In genomic region chr3:31980530-31981205, GRCh38 we compare ENCODE assay signal across 8 cellular contexts. TPM values are rescaled to one million over a fixed set of nuclear protein-coding genes. Genes with fewer than 3 reads are reported as not detected.
A peak's percentile ranks its signal among the peaks of the same experiment; 100 is the strongest.
DNase-seq lines count a peak whose midpoint lies in the region; ATAC-seq lines count a peak whose summit lies in the region.

No MANE protein-coding gene starts in this region.

- peaks cover 4 to 21% (median 10%) of the 10 kb centered on the region in 4 donors for H3K4me1 Mint-ChIP-seq in CD4-positive, CD25-positive, alpha-beta regulatory T cell
- peaks cover 28% of the 10 kb centered on the region for H3K4me1 Mint-ChIP-seq in activated CD4-positive, alpha-beta T cell treated with anti-CD3 and anti-CD28 coated beads, Interleukin-2, amount 10 ng/mL, durations not matched to agents 24 days and 14 days
- peaks cover 31% of the 10 kb centered on the region for H3K4me1 Mint-ChIP-seq in stimulated activated naive CD8-positive, alpha-beta T cell treated with anti-CD3 and anti-CD28 coated beads, Interleukin-15, amount 100 ng/mL, for 72 hours

- no peaks in the 10 kb centered on the region for H3K36me3 Mint-ChIP-seq in CD4-positive, CD25-positive, alpha-beta regulatory T cell
- peaks cover 12% of the 10 kb centered on the region for H3K36me3 Mint-ChIP-seq in activated CD4-positive, alpha-beta T cell treated with anti-CD3 and anti-CD28 coated beads, Interleukin-2, amount 10 ng/mL, durations not matched to agents 24 days and 14 days (ENCODE audit: low read depth)

- H2AK5ac ChIP-seq in mesendoderm (ENCODE audit: low read length) = no peak overlapping the region

- peak; percentile 50 to 61 for ATAC-seq in CD4-positive, CD25-positive, alpha-beta regulatory T cell (ENCODE audit: low read depth in 2 of 2)
- peak; percentile 42 for ATAC-seq in GM21619 (IDR thresholded peaks at IDR 0.05; ENCODE audit: unreplicated experiment)
- peak; percentile 79 for ATAC-seq in stimulated activated naive CD8-positive, alpha-beta T cell treated with anti-CD3 and anti-CD28 coated beads, Interleukin-15, amount 100 ng/mL, for 72 hours

- peak; percentile 2 to 51 (median 10) for DNase-seq in CD4-positive, CD25-positive, alpha-beta regulatory T cell
- DNase-seq in NCI-H146 (lab: John Stamatoyannopoulos, UW) = peak; percentile 85
- DNase-seq in activated CD4-positive, alpha-beta T cell treated with anti-CD3 and anti-CD28 coated beads, Interleukin-2, amount 10 ng/mL, durations not matched to agents 24 days and 14 days = peak; percentile 84
- no peak for DNase-seq in effector memory CD4-positive, alpha-beta T cell
- peak; percentile 86 for DNase-seq in mesendoderm
- DNase-seq in stimulated activated naive CD8-positive, alpha-beta T cell treated with anti-CD3 and anti-CD28 coated beads, Interleukin-15, amount 100 ng/mL, for 72 hours = peak; percentile 44 to 53
- no peak for DNase-seq in COLO829 (ENCODE audit: low spot score)

- H3K18ac ChIP-seq in mesendoderm (ENCODE audit: low read length) = peak overlapping the region; percentile 65

- WGBS in mesendoderm (ENCODE audit: extremely low coverage, insufficient coverage, low lambda C conversion rate) = no CpG with 5 or more reads among the region's 66 CpGs

- peaks cover 22% of the 10 kb centered on the region for H3K4me1 ChIP-seq in CD4-positive, CD25-positive, alpha-beta regulatory T cell (ENCODE audit: control insufficient read depth, insufficient read depth, low read length, poor library complexity, severe bottlenecking)
- H3K4me1 ChIP-seq in effector memory CD4-positive, alpha-beta T cell (ENCODE audit: control insufficient read depth, insufficient read depth, low read length, poor library complexity, severe bottlenecking) = peaks cover 6% of the 10 kb centered on the region
- peaks cover 2% of the 10 kb centered on the region for H3K4me1 ChIP-seq in mesendoderm (ENCODE audit: control insufficient read depth, low read depth, low read length)

- H3K9me3 Mint-ChIP-seq in CD4-positive, CD25-positive, alpha-beta regulatory T cell = peaks cover 0 to 3% (median 0%) of the 10 kb centered on the region in 7 donors
- H3K9me3 Mint-ChIP-seq in activated CD4-positive, alpha-beta T cell treated with anti-CD3 and anti-CD28 coated beads, Interleukin-2, amount 10 ng/mL, durations not matched to agents 24 days and 14 days = peaks cover 7% of the 10 kb centered on the region
- peaks cover 0 to 3% of the 10 kb centered on the region in 2 donors for H3K9me3 Mint-ChIP-seq in stimulated activated naive CD8-positive, alpha-beta T cell treated with anti-CD3 and anti-CD28 coated beads, Interleukin-15, amount 100 ng/mL, for 72 hours

- H3K4ac ChIP-seq in mesendoderm (ENCODE audit: low read depth, low read length) = no peak overlapping the region

- H3K27ac Mint-ChIP-seq in CD4-positive, CD25-positive, alpha-beta regulatory T cell = peak overlapping the region in 1 of 3 donors; percentile 49
- peak overlapping the region; percentile 68 for H3K27ac Mint-ChIP-seq in activated CD4-positive, alpha-beta T cell treated with anti-CD3 and anti-CD28 coated beads, Interleukin-2, amount 10 ng/mL, durations not matched to agents 24 days and 14 days
- no peak overlapping the region for H3K27ac Mint-ChIP-seq in stimulated activated naive CD8-positive, alpha-beta T cell treated with anti-CD3 and anti-CD28 coated beads, Interleukin-15, amount 100 ng/mL, for 72 hours

- peaks cover 20% of the 10 kb centered on the region for H3K79me2 ChIP-seq in mesendoderm (ENCODE audit: control insufficient read depth, insufficient read depth, low read length)

- no peak overlapping the region for H3K4me3 ChIP-seq in CD4-positive, CD25-positive, alpha-beta regulatory T cell (ENCODE audit: low read depth, low read length)
- H3K4me3 ChIP-seq in effector memory CD4-positive, alpha-beta T cell (ENCODE audit: insufficient read depth, low read depth, low read length, poor library complexity, severe bottlenecking) = peak overlapping the region; percentile 69
- peak overlapping the region; percentile 85 for H3K4me3 ChIP-seq in mesendoderm (ENCODE audit: low read length)

- H3K36me3 ChIP-seq in CD4-positive, CD25-positive, alpha-beta regulatory T cell (ENCODE audit: control insufficient read depth, insufficient read depth, low read length) = no peaks in the 10 kb centered on the region
- H3K36me3 ChIP-seq in effector memory CD4-positive, alpha-beta T cell (ENCODE audit: control insufficient read depth, insufficient read depth, low read length) = no peaks in the 10 kb centered on the region
- no peaks in the 10 kb centered on the region for H3K36me3 ChIP-seq in mesendoderm (ENCODE audit: control insufficient read depth, insufficient read depth, low read length)

- H3K79me1 ChIP-seq in mesendoderm (ENCODE audit: low read length) = peaks cover 3% of the 10 kb centered on the region

- H2BK15ac ChIP-seq in mesendoderm (replicated peaks; ENCODE audit: low read depth) = no peak overlapping the region

- peaks cover 33% of the 10 kb centered on the region for H3K27me3 Mint-ChIP-seq in CD4-positive, CD25-positive, alpha-beta regulatory T cell
- H3K27me3 Mint-ChIP-seq in activated CD4-positive, alpha-beta T cell treated with anti-CD3 and anti-CD28 coated beads, Interleukin-2, amount 10 ng/mL, durations not matched to agents 24 days and 14 days = peaks cover 19% of the 10 kb centered on the region
- peaks cover 75% of the 10 kb centered on the region for H3K27me3 Mint-ChIP-seq in stimulated activated naive CD8-positive, alpha-beta T cell treated with anti-CD3 and anti-CD28 coated beads, Interleukin-15, amount 100 ng/mL, for 72 hours

- peak overlapping the region; percentile 60 to 83 (median 72) for H3K4me3 Mint-ChIP-seq in CD4-positive, CD25-positive, alpha-beta regulatory T cell
- peak overlapping the region; percentile 88 for H3K4me3 Mint-ChIP-seq in activated CD4-positive, alpha-beta T cell treated with anti-CD3 and anti-CD28 coated beads, Interleukin-2, amount 10 ng/mL, durations not matched to agents 24 days and 14 days
- peak overlapping the region; percentile 69 to 89 for H3K4me3 Mint-ChIP-seq in stimulated activated naive CD8-positive, alpha-beta T cell treated with anti-CD3 and anti-CD28 coated beads, Interleukin-15, amount 100 ng/mL, for 72 hours

- H4K5ac ChIP-seq in mesendoderm (ENCODE audit: low read length) = no peak overlapping the region

- peaks cover 39% of the 10 kb centered on the region for H3K27me3 ChIP-seq in CD4-positive, CD25-positive, alpha-beta regulatory T cell (ENCODE audit: control insufficient read depth, insufficient read depth, low read length)
- H3K27me3 ChIP-seq in effector memory CD4-positive, alpha-beta T cell (replicated peaks; ENCODE audit: control insufficient read depth, insufficient read depth, low read length, poor library complexity, severe bottlenecking) = peaks cover 19% of the 10 kb centered on the region
- no peaks in the 10 kb centered on the region for H3K27me3 ChIP-seq in mesendoderm (ENCODE audit: insufficient read depth, low read length, poor library complexity)

- peak overlapping the region; percentile 8 for H2BK120ac ChIP-seq in mesendoderm (ENCODE audit: low read depth, low read length)

- H4K8ac ChIP-seq in mesendoderm (ENCODE audit: low read depth, low read length) = no peak overlapping the region

- H3K4me2 ChIP-seq in mesendoderm (ENCODE audit: low read length) = peak overlapping the region; percentile 96

- peak overlapping the region; percentile 88 for H3K9ac ChIP-seq in mesendoderm (ENCODE audit: low read length)

- no peak overlapping the region for H2BK5ac ChIP-seq in mesendoderm (ENCODE audit: low read length)

- no peak overlapping the region for H3K27ac ChIP-seq in CD4-positive, CD25-positive, alpha-beta regulatory T cell (ENCODE audit: insufficient read depth, low read length, poor library complexity, severe bottlenecking)
- H3K27ac ChIP-seq in effector memory CD4-positive, alpha-beta T cell (ENCODE audit: insufficient read depth, low read length, poor library complexity, severe bottlenecking) = no peak overlapping the region
- peak overlapping the region; percentile 77 for H3K27ac ChIP-seq in mesendoderm (ENCODE audit: low read depth, low read length)

- intact Hi-C loops in activated CD4-positive, alpha-beta T cell treated with anti-CD3 and anti-CD28 coated beads, Interleukin-2, amount 10 ng/mL, durations not matched to agents 24 days and 14 days (cut with micrococcal nuclease) = loop anchor here (2.0 kb wide), 1 partner anchor 126 kb away; the partner anchor contains the start of gene GPD1L

- H3K23ac ChIP-seq in mesendoderm (ENCODE audit: low read length) = peak overlapping the region; percentile 29

- H3K9me3 ChIP-seq in CD4-positive, CD25-positive, alpha-beta regulatory T cell (ENCODE audit: control insufficient read depth in 2 of 2, low read length in 2 of 2) = no peaks in the 10 kb centered on the region
- H3K9me3 ChIP-seq in effector memory CD4-positive, alpha-beta T cell (ENCODE audit: control insufficient read depth, low read length) = no peaks in the 10 kb centered on the region

- H3K56ac ChIP-seq in mesendoderm (ENCODE audit: low read length) = peak overlapping the region; percentile 93

RNA-seq across cellular contexts. Expression of gene OSBPL10, which starts 0.4 kb away (rescaled TPM):
- 1.8 TPM for total RNA-seq in CD4-positive, CD25-positive, alpha-beta regulatory T cell
- polyA plus RNA-seq in CD4-positive, CD25-positive, alpha-beta regulatory T cell = under 1 TPM in 2 of 4 donors, not detected in 2; 0.14 to 0.21 TPM
- 14.5 and 14.9 TPM in 2 replicates for total RNA-seq in activated CD4-positive, alpha-beta T cell treated with anti-CD3 and anti-CD28 coated beads, Interleukin-2, amount 10 ng/mL, durations not matched to agents 24 days and 14 days
- polyA plus RNA-seq in mesendoderm (2013, experiment 1 of 2) = 13.0 TPM
- polyA plus RNA-seq in mesendoderm (2013, experiment 2 of 2) = 13.2 TPM

RNA-seq across cellular contexts. Expression of gene ZNF860, which starts 0.9 kb away (rescaled TPM):
- not detected for total RNA-seq in CD4-positive, CD25-positive, alpha-beta regulatory T cell
- polyA plus RNA-seq in CD4-positive, CD25-positive, alpha-beta regulatory T cell = not detected
- 0.19 and 0.33 TPM in 2 replicates for total RNA-seq in activated CD4-positive, alpha-beta T cell treated with anti-CD3 and anti-CD28 coated beads, Interleukin-2, amount 10 ng/mL, durations not matched to agents 24 days and 14 days
- polyA plus RNA-seq in mesendoderm (2013, experiment 1 of 2) = 2.4 TPM
- polyA plus RNA-seq in mesendoderm (2013, experiment 2 of 2) = 2.3 TPM

Comparison
In these comparisons a context has a peak if more than half of its experiments do, and no peak if none do; other contexts are left out.
1. DNase-seq: peak in CD4-positive, CD25-positive, alpha-beta regulatory T cell (3 of 3), NCI-H146 (single experiment), activated CD4-positive, alpha-beta T cell treated with anti-CD3 and anti-CD28 coated beads, Interleukin-2, amount 10 ng/mL, durations not matched to agents 24 days and 14 days (single experiment), mesendoderm (single experiment) and stimulated activated naive CD8-positive, alpha-beta T cell treated with anti-CD3 and anti-CD28 coated beads, Interleukin-15, amount 100 ng/mL, for 72 hours (2 of 2); none in effector memory CD4-positive, alpha-beta T cell (0 of 3) and COLO829 (single experiment).
2. Peak in every context shown above with its lines, with median percentiles within 50 percentile points of each other: ATAC-seq and H3K4me3 Mint-ChIP-seq.